Comparison of ENCODE assay signal across 8 cellular contexts in the genomic region with DNA sequence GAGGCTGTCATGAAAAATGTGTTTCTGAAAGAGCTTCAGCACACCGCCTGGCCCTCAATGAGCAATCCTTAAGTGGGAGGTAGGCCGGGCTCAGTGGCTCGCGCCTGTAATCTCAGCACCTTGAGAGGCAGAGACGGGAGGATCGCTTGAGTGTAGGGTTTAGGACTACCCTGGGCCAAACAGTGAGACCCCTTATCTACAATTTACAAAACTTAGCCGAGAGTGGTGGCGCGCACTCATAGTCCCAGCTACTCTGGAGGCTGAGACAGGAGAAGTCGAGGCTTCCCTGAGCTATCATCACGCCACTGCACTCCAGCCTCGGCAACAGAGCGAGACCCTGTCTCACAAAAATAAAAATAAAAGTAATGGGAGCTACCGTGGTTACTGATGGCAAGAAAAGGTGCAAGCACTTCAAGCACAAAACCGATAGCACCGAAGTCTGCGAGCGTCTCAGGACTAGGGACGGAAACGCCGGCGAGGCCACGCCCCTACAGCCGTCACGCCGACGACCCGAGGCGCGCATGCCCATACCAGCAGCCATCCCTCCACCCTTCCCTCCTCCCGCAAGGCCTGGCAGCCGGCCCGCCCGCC. TPM values are rescaled to one million over a fixed set of nuclear protein-coding genes. Genes with fewer than 3 reads are reported as not detected.
DNase-seq lines count a peak whose midpoint lies in the region; ATAC-seq, FAIRE-seq and TF ChIP-seq lines count a peak whose summit lies in the region.

No MANE protein-coding gene starts in this region.

- H3K9ac ChIP-seq in keratinocyte (ENCODE audit: control insufficient read depth, extremely low read depth, insufficient read depth, low read length), result peak overlapping the region; percentile 89

- DNase-seq in AG08395 (ENCODE audit: low spot score) (peak; percentile 97), NCI-H345 (lab: John Stamatoyannopoulos, UW) (peak; percentile 81), keratinocyte (ENCODE audit: low read depth, low spot score) (no peak)
- DNase-seq in central memory CD4-positive, alpha-beta T cell, result peak; percentile 88
- DNase-seq in stimulated activated CD4-positive, alpha-beta T cell treated with anti-CD3 and anti-CD28 coated beads, Interleukin-15, amount 100 ng/mL, for 1 hour (ENCODE audit: low read depth in 1 of 2, low spot score in 1 of 2), result peak; percentile 80 to 87

- peaks cover 12 to 22% of the 10 kb centered on the region in 2 experiments for H3K36me3 ChIP-seq in keratinocyte (ENCODE audit: control insufficient read depth in 2 of 2, extremely low read depth in 1 of 2, insufficient read depth in 2 of 2, low read length in 2 of 2)

- TF ChIP-seq CTCF in keratinocyte (optimal IDR thresholded peaks at IDR 0.05 in 1 of 3, IDR thresholded peaks at IDR 0.05 in 1 of 3, conservative IDR thresholded peaks at IDR 0.05 in 1 of 3; ENCODE audit: extremely low read depth in 1 of 3, insufficient read depth in 2 of 3, low read length in 3 of 3), result no peak

- no peaks in the 10 kb centered on the region for H3K27me3 ChIP-seq in keratinocyte (ENCODE audit: control insufficient read depth, extremely low read depth, insufficient read depth, low read length)

- no peaks in the 10 kb centered on the region for H3K9me3 ChIP-seq in keratinocyte (ENCODE audit: control insufficient read depth, low read depth, low read length)

- H3K79me2 ChIP-seq in keratinocyte (ENCODE audit: control insufficient read depth, insufficient read depth, low read length), result peaks cover 31% of the 10 kb centered on the region

- H3K4me1 ChIP-seq in keratinocyte (ENCODE audit: control insufficient read depth, extremely low read depth, insufficient read depth, low read length), result peaks cover 14% of the 10 kb centered on the region

- peak overlapping the region; percentile 94 to 100 (median 99) for H3K4me3 ChIP-seq in keratinocyte (ENCODE audit: control insufficient read depth in 2 of 3, extremely low read depth in 1 of 3, insufficient read depth in 2 of 3, low read depth in 1 of 3, low read length in 3 of 3)

- FAIRE-seq in keratinocyte (lab: Jason Lieb, UNC), result no peak

- H3K9me1 ChIP-seq in keratinocyte (ENCODE audit: control insufficient read depth, extremely low read depth, insufficient read depth, low read length), result no peaks in the 10 kb centered on the region

- H3K27ac ChIP-seq in keratinocyte (ENCODE audit: control insufficient read depth, insufficient read depth, low read length), result peak overlapping the region; percentile 89

- H2AFZ ChIP-seq in keratinocyte (ENCODE audit: control insufficient read depth, low read length), result peak overlapping the region; percentile 96

- dilution Hi-C loops in keratinocyte (cut with MboI; ENCODE audit: extremely low pct_ligation_motif_present, low sequenced_read_pairs), result no loop called here

- peak overlapping the region; percentile 99 for H3K4me2 ChIP-seq in keratinocyte (ENCODE audit: control insufficient read depth, extremely low read depth, insufficient read depth, low read depth, low read length)

- peaks cover 11% of the 10 kb centered on the region for H4K20me1 ChIP-seq in keratinocyte (ENCODE audit: control insufficient read depth, extremely low read depth, insufficient read depth, low read length)

- peak; percentile 52 for ATAC-seq in GM18873 (IDR thresholded peaks at IDR 0.05; ENCODE audit: low FRiP score, unreplicated experiment)
- peak; percentile 77 for ATAC-seq in HG03108 (IDR thresholded peaks at IDR 0.05; ENCODE audit: unreplicated experiment)
- peak; percentile 83 to 85 for ATAC-seq in activated CD4-positive, CD25-positive, alpha-beta regulatory T cell treated with anti-CD3 and anti-CD28 coated beads, Interleukin-2, amount 50 U/mL, for 24 hours

RNA-seq across cellular contexts. Expression of a gene that starts 0.6 kb away (rescaled TPM):
- polyA plus RNA-seq in keratinocyte, result 20.2 to 25.9 TPM (median 20.9 TPM) in 3 replicates
- polyA plus RNA-seq in keratinocyte (2011; ENCODE audit: low read depth), result 26.5 TPM
- 18.0 and 19.3 TPM in 2 replicates for polyA plus RNA-seq in keratinocyte (2011; cell fraction: cytosol; rRNA removed)
- 24.1 and 26.1 TPM in 2 replicates for polyA plus RNA-seq in keratinocyte (2011; cell fraction: nucleus; rRNA removed)
- polyA plus RNA-seq in keratinocyte (2012; ENCODE audit: low replicate concordance), result 15.1 and 21.6 TPM in 2 replicates
- 9.8 to 27.5 TPM (median 25.4 TPM) in 3 replicates for polyA minus RNA-seq in keratinocyte
- polyA minus RNA-seq in keratinocyte (2011; cell fraction: cytosol; rRNA and poly(A)+ RNA removed), result 31.7 TPM
- 36.8 and 37.6 TPM in 2 replicates for polyA minus RNA-seq in keratinocyte (2011; cell fraction: nucleus; rRNA and poly(A)+ RNA removed)

RNA-seq across cellular contexts. Expression of a gene that starts 22.8 kb away (rescaled TPM):
- 0.38 to 0.40 TPM (median 0.39 TPM) in 3 replicates for polyA plus RNA-seq in keratinocyte
- 1.2 TPM for polyA plus RNA-seq in keratinocyte (2011; ENCODE audit: low read depth)
- polyA plus RNA-seq in keratinocyte (2011; cell fraction: cytosol; rRNA removed), result 0.36 and 0.51 TPM in 2 replicates
- polyA plus RNA-seq in keratinocyte (2011; cell fraction: nucleus; rRNA removed), result 0.27 and 0.59 TPM in 2 replicates
- 0.44 and 0.82 TPM in 2 replicates for polyA plus RNA-seq in keratinocyte (2012; ENCODE audit: low replicate concordance)
- polyA minus RNA-seq in keratinocyte, result 0.36 to 0.42 TPM in 2 of 3 replicates, not detected in the other
- polyA minus RNA-seq in keratinocyte (2011; cell fraction: cytosol; rRNA and poly(A)+ RNA removed), result not detected
- polyA minus RNA-seq in keratinocyte (2011; cell fraction: nucleus; rRNA and poly(A)+ RNA removed), result 0.85 TPM in 1 of 2 replicates, not detected in the other

RNA-seq across cellular contexts. Expression of a gene that starts 43.5 kb away (rescaled TPM):
- polyA plus RNA-seq in keratinocyte, result 0.54 to 1.4 TPM (median 0.63 TPM) in 3 replicates
- not detected for polyA plus RNA-seq in keratinocyte (2011; ENCODE audit: low read depth)
- polyA plus RNA-seq in keratinocyte (2011; cell fraction: cytosol; rRNA removed), result 0.42 and 0.58 TPM in 2 replicates
- polyA plus RNA-seq in keratinocyte (2011; cell fraction: nucleus; rRNA removed), result 0.48 and 0.59 TPM in 2 replicates
- polyA plus RNA-seq in keratinocyte (2012; ENCODE audit: low replicate concordance), result 0.30 and 0.33 TPM in 2 replicates
- polyA minus RNA-seq in keratinocyte, result 0.13 to 1.1 TPM in 2 of 3 replicates, not detected in the other
- not detected for polyA minus RNA-seq in keratinocyte (2011; cell fraction: cytosol; rRNA and poly(A)+ RNA removed)
- 0.32 TPM in 1 of 2 replicates, not detected in the other for polyA minus RNA-seq in keratinocyte (2011; cell fraction: nucleus; rRNA and poly(A)+ RNA removed)
